In genomic region chr12:123032736-123033391, GRCh38 we compare ENCODE assay signal across 24 cellular contexts. TPM values are rescaled to one million over a fixed set of nuclear protein-coding genes. Genes with fewer than 3 reads are reported as not detected.
A peak's percentile ranks its signal among the peaks of the same experiment; 100 is the strongest.
DNase-seq lines count a peak whose midpoint lies in the region; ATAC-seq, FAIRE-seq and TF ChIP-seq lines count a peak whose summit lies in the region.
"Had no signal": no experiment of that assay in that cellular context is flagged by ENCODE, and none has a peak within 500 bp of the region (broad histone marks: within the 10 kb centered on the region; RNA-seq: fewer than 3 reads in every experiment).

No MANE protein-coding gene starts in this region.

- H4K20me1 ChIP-seq in H1 (replicated peaks in 1 of 2; ENCODE audit: control insufficient read depth in 1 of 2, insufficient read depth in 2 of 2, low read length in 2 of 2), result peaks cover 0 to 3% of the 10 kb centered on the region in 2 experiments

- no peak for DNase-seq in activated naive CD4-positive, alpha-beta T cell treated with anti-CD3 and anti-CD28 coated beads, Interleukin-2, amount 50 U/mL, for 72 hours (ENCODE audit: low spot score in 2 of 2)
- DNase-seq in activated naive CD4-positive, alpha-beta T cell treated with anti-CD3 and anti-CD28 coated beads, Interleukin-2, amount 50 U/mL, for 16 hours, result no peak
- peak; percentile 82 for DNase-seq in NCI-H2227 (lab: John Stamatoyannopoulos, UW; ENCODE audit: unreplicated experiment)
- DNase-seq in H1 (ENCODE audit: low read depth in 1 of 2, low spot score in 2 of 2), result no peak
- DNase-seq in urothelium cell line (ENCODE audit: low spot score), result no peak
- DNase-seq in NCI-H1694 (lab: John Stamatoyannopoulos, UW), result no peak
- DNase-seq: ACHN; activated CD4-positive, alpha-beta T cell treated with anti-CD3 and anti-CD28 coated beads for 48 hours; activated effector memory CD4-positive, alpha-beta T cell treated with Interleukin-2 at 50 U/mL for 16 hours; effector CD4-positive, alpha-beta T cell; HFFc6; kidney glomerular epithelial cell; MV-4-11; NCI-H2171; nephron progenitor cell; PC-3; SIG-M5 had no signal

- 0 out of 2 replicates have a peak overlapping the region, but pooled peaks have one; percentile 7 for H4K8ac ChIP-seq in H1 (ENCODE audit: extremely low read depth, insufficient read depth, low read length)

- no peaks in the 10 kb centered on the region for H3K9me3 Mint-ChIP-seq in activated naive CD4-positive, alpha-beta T cell treated with anti-CD3 and anti-CD28 coated beads, Interleukin-2, amount 50 U/mL, for 72 hours
- H3K9me3 Mint-ChIP-seq: central memory CD8-positive, alpha-beta T cell; HFFc6; mesothelial cell of epicardium; nephron progenitor cell had no signal

- H3K4me2 ChIP-seq in H1 (ENCODE audit: insufficient read depth in 1 of 2, low read depth in 2 of 2, low read length in 2 of 2), result no peak overlapping the region

- no peak overlapping the region for H3K4ac ChIP-seq in H1 (replicated peaks; ENCODE audit: insufficient read length, low read depth, low read length)

- no peak overlapping the region for H3K18ac ChIP-seq in H1 (ENCODE audit: extremely low read depth, low read length)

- no peak overlapping the region for H4K91ac ChIP-seq in H1 (replicated peaks; ENCODE audit: insufficient read length, low read length)

- H2AK5ac ChIP-seq in H1 (ENCODE audit: low read depth, low read length), result no peak overlapping the region

- TF ChIP-seq RAD21 in H1 (IDR thresholded peaks at IDR 0.05 in 1 of 2, conservative IDR thresholded peaks at IDR 0.05 in 1 of 2; ENCODE audit: low read depth in 2 of 2, low read length in 2 of 2), result no peak

- peaks cover 0 to 10% of the 10 kb centered on the region in 2 donors for H3K36me3 Mint-ChIP-seq in activated naive CD4-positive, alpha-beta T cell treated with anti-CD3 and anti-CD28 coated beads, Interleukin-2, amount 50 U/mL, for 72 hours
- H3K36me3 Mint-ChIP-seq: mesothelial cell of epicardium had no signal

- H3K4me3 ChIP-seq in H1 (ENCODE audit: extremely low read depth in 1 of 4, insufficient read depth in 2 of 4, low read depth in 3 of 4, low read length in 4 of 4) (no peak overlapping the region), thymus (ENCODE audit: low read length) (no peak overlapping the region)

- no peaks in the 10 kb centered on the region for H3K23me2 ChIP-seq in H1 (ENCODE audit: low read depth, low read length)

- POLR2A ChIA-PET in H1 (lab: Charles Lee; ENCODE audit: partially characterized antibody), result interaction anchor here (1.0 to 1.5 kb wide), 2 partner anchors 11 to 200 kb away, joined by 5 to 6 read pairs; partner anchors contain the start of genes MPHOSPH9 and MTRFR

- H3K36me3 ChIP-seq in H1 (ENCODE audit: control insufficient read depth in 2 of 4, insufficient read depth in 4 of 4, low read length in 3 of 4) (no peaks in the 10 kb centered on the region), thymus (ENCODE audit: control insufficient read depth, insufficient read depth) (peaks cover 80% of the 10 kb centered on the region)

- no peak overlapping the region for H4K5ac ChIP-seq in H1 (ENCODE audit: insufficient read length, low read depth, low read length)

- WGBS in H1 (ENCODE audit: extremely low coverage in 1 of 2, insufficient coverage in 1 of 2, insufficient read length in 1 of 2, insufficient replicate concordance in 2 of 2, low coverage in 1 of 2, low lambda C conversion rate in 2 of 2, missing lambda C conversion rate in 1 of 2), 2 experiments, result 80% methylated on average over 7 of the region's 8 CpGs; no CpG with 5 or more reads in 1 of the 2 experiments
- 67% methylated on average over 8 of the region's 8 CpGs for WGBS in thymus

- no peaks in the 10 kb centered on the region for H3K79me1 ChIP-seq in H1 (ENCODE audit: low read depth, low read length)

- TF ChIP-seq CTCF in H1 (IDR thresholded peaks at IDR 0.05; ENCODE audit: control extremely low read depth in 1 of 3, insufficient read depth in 1 of 3, low read depth in 1 of 3, low read length in 3 of 3), result no peak

- H3K4me1 ChIP-seq in H1 (replicated peaks in 1 of 4; ENCODE audit: control insufficient read depth in 3 of 4, insufficient read depth in 4 of 4, low read length in 3 of 4), result peaks cover 0 to 4% (median 0%) of the 10 kb centered on the region in 4 experiments; a peak in 1 of 7 replicates
- H3K4me1 ChIP-seq in thymus (ENCODE audit: control insufficient read depth, insufficient read depth, low read length), result peaks cover 52% of the 10 kb centered on the region

- no peak overlapping the region for H3K9ac ChIP-seq in H1 (replicated peaks in 1 of 4; ENCODE audit: extremely low read depth in 1 of 4, low read depth in 3 of 4, low read length in 3 of 4)

- H2BK15ac ChIP-seq in H1 (ENCODE audit: low read length), result no peak overlapping the region

- no peak overlapping the region for H2BK12ac ChIP-seq in H1 (ENCODE audit: low read depth, low read length)

- no peak overlapping the region for H3K56ac ChIP-seq in H1 (replicated peaks; ENCODE audit: insufficient read length, low read depth, low read length)

- H2BK120ac ChIP-seq in H1 (replicated peaks; ENCODE audit: low read depth, low read length), result no peak overlapping the region

- no peaks in the 10 kb centered on the region for H3K9me3 ChIP-seq in H1 (ENCODE audit: insufficient read depth in 2 of 2, low read depth in 1 of 2, low read length in 1 of 2)
- no peaks in the 10 kb centered on the region for H3K9me3 ChIP-seq in thymus (ENCODE audit: control insufficient read depth)

- no peak overlapping the region for H2AFZ ChIP-seq in H1 (ENCODE audit: low read length)

- no peak overlapping the region for H3K27ac ChIP-seq in H1 (ENCODE audit: low read depth, low read length)
- H3K27ac ChIP-seq in thymus (ENCODE audit: low read depth), result peak overlapping the region; percentile 64

- CTCF ChIA-PET in H1 (lab: Charles Lee; ENCODE audit: partially characterized antibody), result interaction anchor here (0.8 to 3.4 kb wide), 7 partner anchors 10 to 205 kb away, joined by 3 to 16 read pairs (median 6); no protein-coding TSS in a partner anchor

- no peak overlapping the region for H2BK20ac ChIP-seq in H1 (ENCODE audit: low read length)

- H3K27ac Mint-ChIP-seq in activated naive CD4-positive, alpha-beta T cell treated with anti-CD3 and anti-CD28 coated beads, Interleukin-2, amount 50 U/mL, for 72 hours, result peak overlapping the region; percentile 58 to 84
- H3K27ac Mint-ChIP-seq: CD14-positive monocyte, HFFc6, mesothelial cell of epicardium had no signal

- H3K27me3 ChIP-seq in H1 (replicated peaks in 1 of 4; ENCODE audit: control insufficient read depth in 3 of 4, extremely low read depth in 1 of 4, insufficient read depth in 3 of 4, low read length in 3 of 4) (no peaks in the 10 kb centered on the region), thymus (ENCODE audit: control insufficient read depth, insufficient read depth) (no peaks in the 10 kb centered on the region)

- no peak for ATAC-seq in activated naive CD4-positive, alpha-beta T cell treated with anti-CD3 and anti-CD28 coated beads, Interleukin-2, amount 50 U/mL, for 72 hours
- no peak for ATAC-seq in GM19023 (IDR thresholded peaks at IDR 0.05; ENCODE audit: unreplicated experiment)
- ATAC-seq: PC-3 had no signal

- no peak overlapping the region for H3K14ac ChIP-seq in H1 (ENCODE audit: insufficient read length)

- no peaks in the 10 kb centered on the region for H3K79me2 ChIP-seq in H1 (ENCODE audit: control insufficient read depth in 1 of 2, insufficient read depth in 2 of 2, low read length in 2 of 2)

- no peak overlapping the region for H3K23ac ChIP-seq in H1 (ENCODE audit: insufficient read length)

- no peak for TF ChIP-seq POLR2A in H1 (IDR thresholded peaks at IDR 0.05; ENCODE audit: control extremely low read depth in 1 of 2, low read depth in 2 of 2, low read length in 2 of 2)

- FAIRE-seq in H1 (lab: Jason Lieb, UNC) (no peak), urothelium cell line (lab: Jason Lieb, UNC) (no peak)
- FAIRE-seq: GM18507, TTC549 had no signal

- peak overlapping the region; percentile 4; the same call in 1 of the 2 replicates for H2BK5ac ChIP-seq in H1 (ENCODE audit: low read depth, low read length)

- no peak for TF ChIP-seq EP300 in H1 (IDR thresholded peaks at IDR 0.05; ENCODE audit: borderline replicate concordance in 1 of 2, low read depth in 2 of 2, low read length in 2 of 2)

TF ChIP-seq in H1, 55 proteins besides CTCF, POLR2A, EP300 and RAD21:
- TF ChIP-seq KDM4A (IDR thresholded peaks at IDR 0.05; ENCODE audit: low read depth, low read length, severe bottlenecking), result no peak
- no peak for TF ChIP-seq CBX8 (IDR thresholded peaks at IDR 0.05; ENCODE audit: borderline replicate concordance, low read depth, low read length)
- no peak for TF ChIP-seq CBX5 (IDR thresholded peaks at IDR 0.05; ENCODE audit: low read depth, low read length)
- no peak for TF ChIP-seq SAP30 (IDR thresholded peaks at IDR 0.05; ENCODE audit: insufficient read depth, insufficient replicate concordance, low read length)
- TF ChIP-seq NRF1 (IDR thresholded peaks at IDR 0.05; ENCODE audit: low read depth, low read length), result no peak
- TF ChIP-seq CEBPB (IDR thresholded peaks at IDR 0.05; ENCODE audit: low read depth, low read length), result no peak
TF ChIP-seq in H1: peak in this region for 0.

RNA-seq across cellular contexts. Expression of gene ARL6IP4, which starts 52.4 kb away (rescaled TPM):
- total RNA-seq in activated naive CD4-positive, alpha-beta T cell treated with anti-CD3 and anti-CD28 coated beads, Interleukin-2, amount 50 U/mL, for 72 hours, result 100 to 1,000 TPM in 1 of 2 donors, 10 to 100 TPM in 1; 99.9 to 180 TPM
- total RNA-seq in H1 (2021; fragmentation: NEBNext Ultra II Directional; extraction: Animal tissue kit (Norgen Biotek cat#: 25700)), result 109 and 115 TPM in 2 replicates
- 76.4 and 97.6 TPM in 2 replicates for polyA plus RNA-seq in H1 (2011; rRNA removed)
- 167 TPM for polyA plus RNA-seq in H1 (2011; cell fraction: cytosol; rRNA removed)
- polyA plus RNA-seq in H1 (2011; cell fraction: nucleus; rRNA removed), result 189 TPM
- 132 to 155 TPM (median 146 TPM) in 4 replicates for polyA plus RNA-seq in H1 (2012, experiment 1 of 2)
- polyA plus RNA-seq in H1 (2012, experiment 2 of 2), result 99.7 TPM
- 111 TPM for polyA plus RNA-seq in H1 (2013, experiment 1 of 2)
- polyA plus RNA-seq in H1 (2013, experiment 2 of 2), result 111 TPM
- polyA minus RNA-seq in H1 (2011; rRNA and poly(A)+ RNA removed), result 18.1 and 21.2 TPM in 2 replicates
- polyA minus RNA-seq in H1 (2011; cell fraction: cytosol; rRNA and poly(A)+ RNA removed), result 44.5 TPM
- 19.1 TPM for polyA minus RNA-seq in H1 (2011; cell fraction: nucleus; rRNA and poly(A)+ RNA removed)
- 302 TPM for polyA plus RNA-seq in thymus

RNA-seq across cellular contexts. Expression of gene OGFOD2, which starts 57.8 kb away (rescaled TPM):
- 10 to 100 TPM; 30.3 to 30.8 TPM for total RNA-seq in activated naive CD4-positive, alpha-beta T cell treated with anti-CD3 and anti-CD28 coated beads, Interleukin-2, amount 50 U/mL, for 72 hours
- 17.3 and 17.4 TPM in 2 replicates for total RNA-seq in H1 (2021; fragmentation: NEBNext Ultra II Directional; extraction: Animal tissue kit (Norgen Biotek cat#: 25700))
- 20.3 and 35.6 TPM in 2 replicates for polyA plus RNA-seq in H1 (2011; rRNA removed)
- 27.1 TPM for polyA plus RNA-seq in H1 (2011; cell fraction: cytosol; rRNA removed)
- 58.8 TPM for polyA plus RNA-seq in H1 (2011; cell fraction: nucleus; rRNA removed)
- 6.5 to 12.5 TPM (median 11.5 TPM) in 4 replicates for polyA plus RNA-seq in H1 (2012, experiment 1 of 2)
- 9.1 TPM for polyA plus RNA-seq in H1 (2012, experiment 2 of 2)
- polyA plus RNA-seq in H1 (2013, experiment 1 of 2), result 5.4 TPM
- 5.4 TPM for polyA plus RNA-seq in H1 (2013, experiment 2 of 2)
- 10.5 and 13.0 TPM in 2 replicates for polyA minus RNA-seq in H1 (2011; rRNA and poly(A)+ RNA removed)
- polyA minus RNA-seq in H1 (2011; cell fraction: cytosol; rRNA and poly(A)+ RNA removed), result 10.9 TPM
- polyA minus RNA-seq in H1 (2011; cell fraction: nucleus; rRNA and poly(A)+ RNA removed), result 27.0 TPM
- polyA plus RNA-seq in thymus, result 20.6 TPM
